ENCODE assay signal across 18 cellular contexts in the genomic region with DNA sequence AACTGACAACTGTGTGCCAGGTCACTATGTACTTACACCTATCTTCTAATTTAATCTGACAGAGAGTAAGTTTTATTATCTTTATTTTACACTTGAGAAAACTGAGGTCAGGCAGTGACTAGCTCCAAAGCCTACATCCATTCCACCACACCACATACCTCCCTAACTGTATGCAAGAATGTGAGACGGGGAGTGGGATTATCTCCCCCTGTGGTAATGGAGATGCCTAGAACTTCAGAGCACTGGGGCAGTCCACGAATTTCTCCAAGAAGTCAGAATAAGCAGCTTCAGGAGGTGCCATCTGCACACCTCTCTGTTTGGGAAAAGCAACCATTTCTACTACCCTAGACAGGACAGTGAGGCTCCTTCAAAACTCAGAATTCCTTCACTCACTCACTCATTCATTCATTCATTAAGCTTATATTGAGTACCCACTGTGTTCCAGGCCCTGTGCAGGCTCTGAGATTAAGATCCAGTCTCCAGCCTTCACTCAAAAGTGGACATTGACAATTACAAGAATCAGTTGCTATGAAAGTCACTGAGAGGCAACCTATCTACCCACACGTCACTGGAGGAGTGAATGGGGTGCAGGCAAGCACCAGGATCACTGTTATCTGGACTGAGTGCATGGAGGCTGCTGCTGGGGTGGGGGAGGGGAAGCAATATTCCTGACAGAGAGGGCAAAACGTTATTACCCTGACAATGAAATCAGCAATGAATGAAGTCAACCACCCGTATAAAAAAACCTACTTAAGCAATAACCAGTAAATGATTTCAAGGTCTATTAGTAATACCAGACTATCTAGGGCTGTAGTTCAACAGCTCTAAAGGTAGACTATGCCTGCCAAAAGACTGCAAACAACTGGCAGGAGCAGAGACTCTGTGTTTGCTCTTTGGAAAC. TPM values are rescaled to one million over a fixed set of nuclear protein-coding genes. Genes with fewer than 3 reads are reported as not detected.
A peak's percentile ranks its signal among the peaks of the same experiment; 100 is the strongest.
DNase-seq lines count a peak whose midpoint lies in the region; ATAC-seq, FAIRE-seq and TF ChIP-seq lines count a peak whose summit lies in the region.
"Had no signal": no experiment of that assay in that cellular context is flagged by ENCODE, and none has a peak within 500 bp of the region (broad histone marks: within the 10 kb centered on the region; RNA-seq: fewer than 3 reads in every experiment).

No MANE protein-coding gene starts in this region.

- ATAC-seq in RWPE2 (ENCODE audit: low read depth) = peak; percentile 17; the same call in 1 of the 3 replicates
- peak; percentile 33 to 77 (median 65) for ATAC-seq in right lobe of liver
- ATAC-seq: sciatic nerve had no signal

- TF ChIP-seq CTCF in RWPE2 (IDR thresholded peaks at IDR 0.05; ENCODE audit: poor library complexity, severe bottlenecking) (no peak), right lobe of liver (IDR thresholded peaks at IDR 0.05) (no peak), WERI-Rb-1 (IDR thresholded peaks at IDR 0.05; ENCODE audit: low read depth, low read length) (no peak)

- H3K4me2 ChIP-seq in mesenchymal stem cell (ENCODE audit: low read length, poor library complexity, severe bottlenecking) = no peak overlapping the region

- no peak overlapping the region for H3K4me3 ChIP-seq in RWPE2 (ENCODE audit: severe bottlenecking)
- no peak overlapping the region for H3K4me3 ChIP-seq in right lobe of liver
- no peak overlapping the region for H3K4me3 ChIP-seq in mesenchymal stem cell (ENCODE audit: insufficient read depth in 1 of 2, low read depth in 1 of 2, low read length in 2 of 2)
- H3K4me3 ChIP-seq in WERI-Rb-1 (ENCODE audit: low read depth, low read length) = no peak overlapping the region

- H2BK12ac ChIP-seq in mesenchymal stem cell (ENCODE audit: low read length in 2 of 2) = no peak overlapping the region

- no peak overlapping the region for H2AK5ac ChIP-seq in mesenchymal stem cell (ENCODE audit: low read length, severe bottlenecking)

- no peak overlapping the region for H4K91ac ChIP-seq in mesenchymal stem cell (ENCODE audit: low read length)

- H2BK15ac ChIP-seq in mesenchymal stem cell (ENCODE audit: low read depth, poor library complexity, severe bottlenecking) = no peak overlapping the region

- WGBS in right lobe of liver (ENCODE audit: insufficient coverage, low coverage, low lambda C conversion rate, missing lambda C conversion rate) = 23% methylated on average over 5 of the region's 5 CpGs
- 37% methylated on average over 4 of the region's 5 CpGs for WGBS in mesenchymal stem cell

- no peak overlapping the region for H3K27ac ChIP-seq in RWPE2 (ENCODE audit: poor library complexity, severe bottlenecking)
- H3K27ac ChIP-seq in right lobe of liver = no peak overlapping the region
- H3K27ac ChIP-seq in mesenchymal stem cell (ENCODE audit: low read length, poor library complexity, severe bottlenecking) = no peak overlapping the region
- no peak overlapping the region for H3K27ac ChIP-seq in WERI-Rb-1
- H3K27ac ChIP-seq: VCaP had no signal

- no peak overlapping the region for H3K4ac ChIP-seq in mesenchymal stem cell (ENCODE audit: low read depth in 1 of 2, low read length in 2 of 2)

- H3K14ac ChIP-seq in mesenchymal stem cell (ENCODE audit: low read length in 2 of 2) = no peak overlapping the region

- DNase-seq in GM12891 (ENCODE audit: insufficient read length, low spot score) = no peak
- DNase-seq in RWPE2 (ENCODE audit: low spot score) = no peak
- no peak for DNase-seq in right lobe of liver
- no peak for DNase-seq in mesenchymal stem cell
- DNase-seq in WERI-Rb-1 = no peak
- no peak for DNase-seq in HTR-8/SVneo (ENCODE audit: insufficient read length, low spot score)
- DNase-seq: central memory CD4-positive, alpha-beta T cell; effector CD8-positive, alpha-beta T cell; heart left ventricle; Kasumi-1; NCI-H1417 treated with DMSO at 0.1 percent for 48 hours; NK-92 treated with Interleukin-12 subunit alpha and Interleukin-12 subunit beta, amount 100 ng/mL, for 24 hours; occipital lobe; stimulated activated CD4-positive, alpha-beta T cell treated with anti-CD3 and anti-CD28 coated beads, Interleukin-2, amount 100 ng/mL, for 24 hours; T-helper 1 cell had no signal

- intact Hi-C loops in right lobe of liver (cut with DNase I) = no loop called here

- H3K18ac ChIP-seq in mesenchymal stem cell (ENCODE audit: low read depth in 1 of 2, low read length in 2 of 2) = no peak overlapping the region

- no peak overlapping the region for H3K23ac ChIP-seq in mesenchymal stem cell (ENCODE audit: low read length in 2 of 2)

- FAIRE-seq in GM12891 (lab: Jason Lieb, UNC) (peak; percentile 51), HTR-8/SVneo (lab: Jason Lieb, UNC) (no peak)

- H4K8ac ChIP-seq in mesenchymal stem cell (ENCODE audit: low read length) = no peak overlapping the region

- H3K27me3 ChIP-seq in RWPE2 (ENCODE audit: insufficient read depth, poor library complexity, severe bottlenecking) (no peaks in the 10 kb centered on the region), right lobe of liver (no peaks in the 10 kb centered on the region), mesenchymal stem cell (ENCODE audit: control insufficient read depth in 1 of 2, insufficient read depth in 1 of 2, low read length in 2 of 2) (peaks cover 13 to 20% of the 10 kb centered on the region in 2 experiments), WERI-Rb-1 (ENCODE audit: insufficient read depth, low read depth, severe bottlenecking) (peaks cover 11% of the 10 kb centered on the region)
- H3K27me3 ChIP-seq: heart left ventricle had no signal

- H3K4me1 ChIP-seq in RWPE2 (ENCODE audit: insufficient read depth, poor library complexity, severe bottlenecking) (no peaks in the 10 kb centered on the region), right lobe of liver (peaks cover 0 to 5% (median 0%) of the 10 kb centered on the region in 4 donors), mesenchymal stem cell (ENCODE audit: control insufficient read depth, insufficient read depth, low read depth, low read length) (peaks cover 2% of the 10 kb centered on the region)

- H3K36me3 ChIP-seq in RWPE2 (ENCODE audit: low read depth) (no peaks in the 10 kb centered on the region), right lobe of liver (no peaks in the 10 kb centered on the region), mesenchymal stem cell (ENCODE audit: control insufficient read depth in 1 of 2, insufficient read depth in 2 of 2, low read depth in 1 of 2, low read length in 2 of 2) (no peaks in the 10 kb centered on the region), WERI-Rb-1 (no peaks in the 10 kb centered on the region)
- H3K36me3 ChIP-seq: heart left ventricle had no signal

- TF ChIP-seq POLR2A in GM12891 (IDR thresholded peaks at IDR 0.05; ENCODE audit: low read depth, low read length) (no peak), right lobe of liver (IDR thresholded peaks at IDR 0.05) (no peak)

- H2AFZ ChIP-seq in mesenchymal stem cell (ENCODE audit: low read depth, low read length) = no peak overlapping the region

- no peak overlapping the region for H2BK120ac ChIP-seq in mesenchymal stem cell (ENCODE audit: low read depth, low read length)

- H3K9ac ChIP-seq in mesenchymal stem cell (ENCODE audit: low read length) = no peak overlapping the region

- no peaks in the 10 kb centered on the region for H3K79me1 ChIP-seq in mesenchymal stem cell (replicated peaks; ENCODE audit: low read length, poor library complexity, severe bottlenecking)

- H2BK5ac ChIP-seq in mesenchymal stem cell (ENCODE audit: low read depth, low read length, poor library complexity, severe bottlenecking) = no peak overlapping the region

- H3K9me3 ChIP-seq in RWPE2 (ENCODE audit: severe bottlenecking) = no peaks in the 10 kb centered on the region
- H3K9me3 ChIP-seq in right lobe of liver = no peaks in the 10 kb centered on the region
- no peaks in the 10 kb centered on the region for H3K9me3 ChIP-seq in mesenchymal stem cell (ENCODE audit: control insufficient read depth, low read length)
- no peaks in the 10 kb centered on the region for H3K9me3 ChIP-seq in WERI-Rb-1 (ENCODE audit: severe bottlenecking)
- H3K9me3 ChIP-seq: heart left ventricle had no signal

TF ChIP-seq in GM12891, 5 proteins besides CTCF, POLR2A, EP300 and RAD21:
- TF ChIP-seq TAF1 (IDR thresholded peaks at IDR 0.05; ENCODE audit: low read depth, low read length) = no peak
- TF ChIP-seq PAX5 (IDR thresholded peaks at IDR 0.05; ENCODE audit: insufficient read depth, low read length, severe bottlenecking) = no peak
- TF ChIP-seq POU2F2 (IDR thresholded peaks at IDR 0.05; ENCODE audit: low read depth, low read length) = no peak
- no peak for TF ChIP-seq POLR2AphosphoS5 (IDR thresholded peaks at IDR 0.05; ENCODE audit: low read depth, low read length)
- no peak for TF ChIP-seq SPI1 (IDR thresholded peaks at IDR 0.05; ENCODE audit: low read depth, low read length)

RNA-seq across cellular contexts. Expression of gene SLC7A7, which starts 18.0 kb away (rescaled TPM):
- 35.4 TPM for polyA plus RNA-seq in GM12891 (2012; ENCODE audit: low read depth, missing spikeins)
- total RNA-seq in right lobe of liver = 10 to 100 TPM in 2 of 6 experiments, 1 to 10 TPM in 4; 6.2 to 11.4 (median 7.3) TPM
- 6.4 TPM for polyA plus RNA-seq in mesenchymal stem cell (2013, experiment 1 of 2)
- polyA plus RNA-seq in mesenchymal stem cell (2013, experiment 2 of 2) = 6.5 TPM
- total RNA-seq: activated T-helper 2 cell treated with anti-CD3 and anti-CD28 coated beads, Interferon-gamma antibody, Interleukin-2, Interleukin-4, amounts not matched to agents 10 μg/mL and 5 μg/mL and 100 μg/mL, durations not matched to agents 14 hours and 24 hours and 36 hours had no signal

RNA-seq across cellular contexts. Expression of gene OXA1L, which starts 30.8 kb away (rescaled TPM):
- 213 TPM for polyA plus RNA-seq in GM12891 (2012; ENCODE audit: low read depth, missing spikeins)
- total RNA-seq in right lobe of liver = 10 to 100 TPM; 64.3 to 80.1 (median 72.3) TPM
- 171 TPM for polyA plus RNA-seq in mesenchymal stem cell (2013, experiment 1 of 2)
- 167 TPM for polyA plus RNA-seq in mesenchymal stem cell (2013, experiment 2 of 2)

RNA-seq across cellular contexts. Expression of gene MRPL52, which starts 32.4 kb away (rescaled TPM):
- 188 TPM for polyA plus RNA-seq in GM12891 (2012; ENCODE audit: low read depth, missing spikeins)
- 10 to 100 TPM; 42.0 to 96.6 (median 47.6) TPM for total RNA-seq in right lobe of liver
- 219 TPM for polyA plus RNA-seq in mesenchymal stem cell (2013, experiment 1 of 2)
- polyA plus RNA-seq in mesenchymal stem cell (2013, experiment 2 of 2) = 222 TPM

RNA-seq across cellular contexts. Expression of gene MMP14, which starts 39.1 kb away (rescaled TPM):
- polyA plus RNA-seq in GM12891 (2012; ENCODE audit: low read depth, missing spikeins) = 1.3 TPM
- total RNA-seq in right lobe of liver = 10 to 100 TPM in 4 of 6 experiments, 1 to 10 TPM in 2; 8.7 to 26.0 (median 12.8) TPM
- 1,343 TPM for polyA plus RNA-seq in mesenchymal stem cell (2013, experiment 1 of 2)
- 1,238 TPM for polyA plus RNA-seq in mesenchymal stem cell (2013, experiment 2 of 2)
